ENCODE assay signal across 18 cellular contexts in genomic region chr7:1061180-1061579, GRCh38. TPM values are rescaled to one million over a fixed set of nuclear protein-coding genes. Genes with fewer than 3 reads are reported as not detected.
DNase-seq lines count a peak whose midpoint lies in the region; ATAC-seq, FAIRE-seq and TF ChIP-seq lines count a peak whose summit lies in the region.
"Had no signal": no experiment of that assay in that cellular context is flagged by ENCODE, and none has a peak within 500 bp of the region (broad histone marks: within the 10 kb centered on the region; RNA-seq: fewer than 3 reads in every experiment).

No MANE protein-coding gene starts in this region.

- CTCF ChIA-PET in RWPE1 (lab: Yijun Ruan, JAX), result interaction anchor here (2.0 kb wide), 1 partner anchor 68 kb away, joined by 12 read pairs; no protein-coding TSS in a partner anchor

- intact Hi-C loops in kidney (cut with DNase I), result loop anchor here (5.0 kb wide), 1 partner anchor 69 kb away; no protein-coding TSS in a partner anchor

- FAIRE-seq in kidney (lab: Jason Lieb, UNC), result no peak
- FAIRE-seq: GM12892, K562 had no signal

- no peaks in the 10 kb centered on the region for H3K9me3 ChIP-seq in BLaER1 treated with 17β-estradiol and CSF1 and Interleukin-3, amounts not matched to agents 10 nM and 100 nM (replicated peaks in 1 of 11)
- H3K9me3 ChIP-seq in kidney (ENCODE audit: control insufficient read depth in 1 of 2, low read length in 2 of 2) (no peaks in the 10 kb centered on the region), suprapubic skin (no peaks in the 10 kb centered on the region)

- ATAC-seq in stimulated activated naive B cell treated with anti-CD40 and anti-IgM and Interleukin-4, amounts not matched to agents 10 μg/mL and 1 μg/mL and 100 μg/mL, for 72 hours (replicated peaks), result no peak
- ATAC-seq in HG03159 (IDR thresholded peaks at IDR 0.05; ENCODE audit: unreplicated experiment) (no peak), HG02678 (IDR thresholded peaks at IDR 0.05; ENCODE audit: unreplicated experiment) (no peak), HG02970 (IDR thresholded peaks at IDR 0.05; ENCODE audit: low FRiP score, unreplicated experiment) (no peak)
- ATAC-seq: HCT116, K562 had no signal

- H3K27me3 ChIP-seq in BLaER1 treated with 17β-estradiol and CSF1 and Interleukin-3, amounts not matched to agents 10 nM and 100 nM, result peaks cover 0 to 16% (median 0%) of the 10 kb centered on the region in 11 experiments; a peak in 4 of 22 replicates
- no peaks in the 10 kb centered on the region for H3K27me3 ChIP-seq in suprapubic skin

- peaks cover 0 to 84% (median 68%) of the 10 kb centered on the region in 11 experiments; a peak in 18 of 22 replicates for H4K20me1 ChIP-seq in BLaER1 treated with 17β-estradiol and CSF1 and Interleukin-3, amounts not matched to agents 10 nM and 100 nM

- peak overlapping the region in 3 of 11 experiments; percentile 13 to 66 (median 28); a peak in 4 of 22 replicates for H3K27ac ChIP-seq in BLaER1 treated with 17β-estradiol and CSF1 and Interleukin-3, amounts not matched to agents 10 nM and 100 nM
- peak overlapping the region; percentile 2 for H3K27ac ChIP-seq in RWPE1
- no peak overlapping the region for H3K27ac ChIP-seq in kidney (ENCODE audit: low read depth in 2 of 2, low read length in 2 of 2)
- no peak overlapping the region for H3K27ac ChIP-seq in suprapubic skin
- H3K27ac ChIP-seq: HL-60, PC-9 had no signal

- TF ChIP-seq EP300 in suprapubic skin (IDR thresholded peaks at IDR 0.05), result no peak

- POLR2A ChIA-PET in RWPE1 (lab: Yijun Ruan, JAX; ENCODE audit: low non-redundant PET), result no interaction called here

- peak overlapping the region; percentile 94 for H3K27ac Mint-ChIP-seq in stimulated activated naive B cell treated with anti-CD40 and anti-IgM and Interleukin-4, amounts not matched to agents 10 μg/mL and 1 μg/mL and 100 μg/mL, for 72 hours
- H3K27ac Mint-ChIP-seq: CD4-positive, alpha-beta T cell had no signal

- H3K9ac ChIP-seq in BLaER1 treated with 17β-estradiol and CSF1 and Interleukin-3, amounts not matched to agents 10 nM and 100 nM, result peak overlapping the region in 6 of 11 experiments; percentile 15 to 66 (median 51); a peak in 11 of 22 replicates
- H3K9ac ChIP-seq in kidney (ENCODE audit: low read length in 2 of 2), result no peak overlapping the region

- TF ChIP-seq CTCF in RWPE1 (conservative IDR thresholded peaks at IDR 0.05; ENCODE audit: low read depth), result no peak
- TF ChIP-seq CTCF in kidney (IDR thresholded peaks at IDR 0.05; ENCODE audit: borderline replicate concordance, extremely low read depth, insufficient read depth), result no peak
- no peak for TF ChIP-seq CTCF in suprapubic skin (IDR thresholded peaks at IDR 0.05)

- H3K4me3 Mint-ChIP-seq in stimulated activated naive B cell treated with anti-CD40 and anti-IgM and Interleukin-4, amounts not matched to agents 10 μg/mL and 1 μg/mL and 100 μg/mL, for 72 hours, result peak overlapping the region; percentile 60 to 65
- H3K4me3 Mint-ChIP-seq: CD4-positive, alpha-beta T cell had no signal

- H3K4me2 ChIP-seq in BLaER1 treated with 17β-estradiol and CSF1 and Interleukin-3, amounts not matched to agents 10 nM and 100 nM, result peak overlapping the region; percentile 72 to 96 (median 94)
- H3K4me2 ChIP-seq: PC-9 had no signal

- TF ChIP-seq POLR2A in suprapubic skin (IDR thresholded peaks at IDR 0.05), result no peak

- peak overlapping the region in 3 of 10 experiments; percentile 10 to 49 (median 25); a peak in 2 of 20 replicates for H3K4me3 ChIP-seq in BLaER1 treated with 17β-estradiol and CSF1 and Interleukin-3, amounts not matched to agents 10 nM and 100 nM
- no peak overlapping the region for H3K4me3 ChIP-seq in kidney (ENCODE audit: low read length in 2 of 2)
- no peak overlapping the region for H3K4me3 ChIP-seq in suprapubic skin
- H3K4me3 ChIP-seq: K562, PC-9 had no signal

- H3K36me3 Mint-ChIP-seq in stimulated activated naive B cell treated with anti-CD40 and anti-IgM and Interleukin-4, amounts not matched to agents 10 μg/mL and 1 μg/mL and 100 μg/mL, for 72 hours, result peaks cover 41 to 52% of the 10 kb centered on the region in 2 donors

- DNase-seq in RWPE1 (ENCODE audit: low spot score), result no peak
- DNase-seq in kidney, result peak; percentile 73
- DNase-seq in stimulated activated naive B cell treated with anti-CD40 and anti-IgM and Interleukin-4, amounts not matched to agents 10 μg/mL and 1 μg/mL and 100 μg/mL, for 72 hours, result no peak
- no peak for DNase-seq in suprapubic skin (ENCODE audit: low spot score in 2 of 2)
- DNase-seq: Calu3; CD4-positive, alpha-beta T cell; NCI-H1048; NCI-H69; PC-9; SHP77 had no signal

- H3K27me3 Mint-ChIP-seq in stimulated activated naive B cell treated with anti-CD40 and anti-IgM and Interleukin-4, amounts not matched to agents 10 μg/mL and 1 μg/mL and 100 μg/mL, for 72 hours, result peaks cover 28 to 56% of the 10 kb centered on the region in 2 donors
- H3K27me3 Mint-ChIP-seq: CD4-positive, alpha-beta T cell had no signal

- peaks cover 60 to 74% of the 10 kb centered on the region in 2 donors for H3K4me1 Mint-ChIP-seq in stimulated activated naive B cell treated with anti-CD40 and anti-IgM and Interleukin-4, amounts not matched to agents 10 μg/mL and 1 μg/mL and 100 μg/mL, for 72 hours

- peaks cover 72 to 96% (median 93%) of the 10 kb centered on the region in 10 experiments for H3K4me1 ChIP-seq in BLaER1 treated with 17β-estradiol and CSF1 and Interleukin-3, amounts not matched to agents 10 nM and 100 nM
- H3K4me1 ChIP-seq in kidney (ENCODE audit: control insufficient read depth in 1 of 2, insufficient read depth in 1 of 2, low read depth in 1 of 2, low read length in 2 of 2) (peaks cover 11 to 17% of the 10 kb centered on the region in 2 donors), suprapubic skin (peaks cover 84% of the 10 kb centered on the region)

- no peaks in the 10 kb centered on the region for H3K9me3 Mint-ChIP-seq in stimulated activated naive B cell treated with anti-CD40 and anti-IgM and Interleukin-4, amounts not matched to agents 10 μg/mL and 1 μg/mL and 100 μg/mL, for 72 hours
- H3K9me3 Mint-ChIP-seq: CD4-positive, alpha-beta T cell had no signal

- WGBS in suprapubic skin, result 88% methylated on average over 7 of the region's 9 CpGs

- H3K36me3 ChIP-seq in BLaER1 treated with 17β-estradiol and CSF1 and Interleukin-3, amounts not matched to agents 10 nM and 100 nM, result peaks cover 0 to 15% (median 10%) of the 10 kb centered on the region in 11 experiments; a peak in 14 of 22 replicates
- H3K36me3 ChIP-seq in kidney (ENCODE audit: control insufficient read depth in 1 of 2, insufficient read depth in 2 of 2, low read length in 2 of 2), result no peaks in the 10 kb centered on the region
- H3K36me3 ChIP-seq in suprapubic skin, result peaks cover 6% of the 10 kb centered on the region

RNA-seq across cellular contexts. Expression of gene GPR146, which starts 16.8 kb away (rescaled TPM):
- total RNA-seq in kidney (10.3 TPM), suprapubic skin (10 to 100 TPM; 24.1 to 50.8 (median 39.3) TPM)
- polyA plus RNA-seq in kidney (ENCODE audit: insufficient read depth, low read depth, low replicate concordance), result 7.6 TPM

RNA-seq across cellular contexts. Expression of gene GPER1, which starts 26.7 kb away (rescaled TPM):
- 5.2 TPM for total RNA-seq in kidney
- polyA plus RNA-seq in kidney (ENCODE audit: insufficient read depth, low read depth, low replicate concordance), result 4.8 TPM
- 10 to 100 TPM in 1 of 4 donors, 1 to 10 TPM in 3; 2.6 to 11.9 (median 5.1) TPM for total RNA-seq in suprapubic skin
- total RNA-seq: CD4-positive, alpha-beta T cell had no signal

Comparison
In these comparisons a context has a peak if more than half of its experiments do, and no peak if none do; other contexts are left out.
1. H3K9ac ChIP-seq: peak in BLaER1 treated with 17β-estradiol and CSF1 and Interleukin-3, amounts not matched to agents 10 nM and 100 nM (6 of 11); none in kidney (0 of 2).